ENCODE assay signal across 17 cellular contexts in the genomic region with DNA sequence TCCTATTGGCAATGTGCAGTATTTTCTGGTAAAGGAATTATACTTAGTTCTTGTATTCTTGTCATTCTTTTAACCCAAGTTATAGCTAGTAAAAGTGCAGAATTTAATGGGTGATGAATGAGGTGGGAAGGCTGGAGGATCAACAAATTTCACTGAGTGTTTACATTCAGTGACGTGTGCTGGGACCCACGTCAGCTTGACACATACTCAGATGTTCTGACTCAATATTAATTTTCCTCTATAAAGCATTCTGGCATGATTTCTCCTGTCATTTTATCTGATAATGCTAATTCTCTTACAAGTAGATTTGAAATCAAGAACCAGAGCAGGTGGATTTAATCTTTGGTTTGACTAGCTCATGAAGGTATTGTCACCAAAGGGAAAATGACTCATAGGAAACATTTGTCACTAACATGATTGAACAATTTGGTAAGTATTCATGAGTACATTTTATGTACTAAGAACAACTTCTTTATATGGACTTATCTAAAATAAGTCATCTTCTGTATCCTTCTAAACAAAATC.
DNase-seq lines count a peak whose midpoint lies in the region; ATAC-seq, FAIRE-seq and TF ChIP-seq lines count a peak whose summit lies in the region.
"Had no signal": no experiment of that assay in that cellular context is flagged by ENCODE, and none has a peak within 500 bp of the region (broad histone marks: within the 10 kb centered on the region; RNA-seq: fewer than 3 reads in every experiment).

No MANE protein-coding gene starts in this region.

- no peak for DNase-seq in D721Med (ENCODE audit: insufficient read length, low spot score)
- peak; percentile 4 for DNase-seq in PC-3
- DNase-seq: ACHN; C1 segment of cervical spinal cord; Calu3; CD4-positive, alpha-beta T cell; DMS79; KG1 had no signal

- H3K27ac ChIP-seq in PC-3 (ENCODE audit: low read length) (no peak overlapping the region), neural cell (ENCODE audit: low read length) (no peak overlapping the region)

- no peaks in the 10 kb centered on the region for H4K20me1 ChIP-seq in PC-3 (ENCODE audit: low read length)
- no peaks in the 10 kb centered on the region for H4K20me1 ChIP-seq in neural cell (ENCODE audit: insufficient read depth)

- H3F3A ChIP-seq in PC-3 (ENCODE audit: low read length, unreplicated experiment) (no peaks in the 10 kb centered on the region), neural cell (ENCODE audit: insufficient read depth, low read length, poor library complexity, severe bottlenecking) (peaks cover 2% of the 10 kb centered on the region)

- no TSS peak for BruUV-seq in PC-3 (replicated peaks; lab: Mats Ljungman, UMichigan)

- H3K4me1 ChIP-seq in PC-3 (ENCODE audit: insufficient read depth, low read length), result no peaks in the 10 kb centered on the region

- no peaks in the 10 kb centered on the region for H3K27me3 ChIP-seq in PC-3 (ENCODE audit: low read length)
- no peaks in the 10 kb centered on the region for H3K27me3 ChIP-seq in neural cell (ENCODE audit: insufficient read depth, low read depth, low read length)

- H3K79me2 ChIP-seq in PC-3 (ENCODE audit: low read length) (no peaks in the 10 kb centered on the region), neural cell (replicated peaks; ENCODE audit: insufficient read depth, low read length) (no peaks in the 10 kb centered on the region)

- intact Hi-C loops in PC-3 (cut with micrococcal nuclease), result no loop called here

- ATAC-seq in PC-3 (no peak), esophagus mucosa (peak; percentile 29), HG03442 (IDR thresholded peaks at IDR 0.05; ENCODE audit: unreplicated experiment) (no peak), GM18498 (IDR thresholded peaks at IDR 0.05; ENCODE audit: unreplicated experiment) (no peak), GM19023 (IDR thresholded peaks at IDR 0.05; ENCODE audit: unreplicated experiment) (no peak)

- TF ChIP-seq RAD21 in neural cell (conservative IDR thresholded peaks at IDR 0.05), result no peak

- POLR2A ChIA-PET in PC-3 (lab: Charles Lee; ENCODE audit: unreplicated experiment), result no interaction called here

- H3K4me2 ChIP-seq in PC-3 (ENCODE audit: low read length), result no peak overlapping the region
- no peak overlapping the region for H3K4me2 ChIP-seq in neural cell (ENCODE audit: low read length)

- CTCF ChIA-PET in PC-3 (lab: Charles Lee), result interaction anchor here (0.6 kb wide), 1 partner anchor 373 kb away, joined by 3 read pairs; no protein-coding TSS in a partner anchor

- TF ChIP-seq CTCF in D721Med (IDR thresholded peaks at IDR 0.05; ENCODE audit: insufficient read depth, missing control alignments) (no peak), PC-3 (conservative IDR thresholded peaks at IDR 0.05; ENCODE audit: low read depth, low read length) (no peak), neural cell (IDR thresholded peaks at IDR 0.05; ENCODE audit: poor library complexity, severe bottlenecking) (no peak)

- H3K36me3 ChIP-seq in PC-3 (ENCODE audit: low read depth, low read length) (no peaks in the 10 kb centered on the region), neural cell (ENCODE audit: insufficient read depth, low read length) (no peaks in the 10 kb centered on the region)

- H3K4me3 ChIP-seq in PC-3 (ENCODE audit: low read length) (no peak overlapping the region), neural cell (ENCODE audit: low read length) (no peak overlapping the region)

- no peaks in the 10 kb centered on the region for H3K9me2 ChIP-seq in PC-3 (replicated peaks; ENCODE audit: low read length)
- H3K9me2 ChIP-seq in neural cell (ENCODE audit: insufficient read depth, low read length), result no peaks in the 10 kb centered on the region

- H3K9ac ChIP-seq in PC-3 (ENCODE audit: low read length), result no peak overlapping the region
- H3K9ac ChIP-seq in neural cell (ENCODE audit: low read length), result no peak overlapping the region

- peak; percentile 21 for TF ChIP-seq EP300 in neural cell (conservative IDR thresholded peaks at IDR 0.05; ENCODE audit: poor library complexity, severe bottlenecking)

- H3K9me3 ChIP-seq in PC-3 (ENCODE audit: low read length), result 0 out of 2 replicates have a peak, but pooled peaks cover 8% of the 10 kb centered on the region
- no peaks in the 10 kb centered on the region for H3K9me3 ChIP-seq in neural cell (ENCODE audit: low read length)

- H2AFZ ChIP-seq in PC-3 (ENCODE audit: low read length) (no peak overlapping the region), neural cell (ENCODE audit: low read depth, low read length) (no peak overlapping the region)

- peak; percentile 89 for FAIRE-seq in D721Med (lab: Jason Lieb, UNC)
- FAIRE-seq: G401.6, GM12891, GM19239, H54 had no signal

TF ChIP-seq in neural cell, 6 proteins besides CTCF, POLR2A, EP300 and RAD21:
- TF ChIP-seq MXI1 (conservative IDR thresholded peaks at IDR 0.05; ENCODE audit: poor library complexity, severe bottlenecking) (no peak), EZH2 (IDR thresholded peaks at IDR 0.05; ENCODE audit: borderline replicate concordance, insufficient read depth, low read length, poor library complexity, severe bottlenecking) (no peak), POLR2AphosphoS5 (IDR thresholded peaks at IDR 0.05) (no peak), SMC3 (conservative IDR thresholded peaks at IDR 0.05; ENCODE audit: poor library complexity) (no peak), TAF1 (IDR thresholded peaks at IDR 0.05; ENCODE audit: low read depth) (no peak)
- TF ChIP-seq, protein P1, sequence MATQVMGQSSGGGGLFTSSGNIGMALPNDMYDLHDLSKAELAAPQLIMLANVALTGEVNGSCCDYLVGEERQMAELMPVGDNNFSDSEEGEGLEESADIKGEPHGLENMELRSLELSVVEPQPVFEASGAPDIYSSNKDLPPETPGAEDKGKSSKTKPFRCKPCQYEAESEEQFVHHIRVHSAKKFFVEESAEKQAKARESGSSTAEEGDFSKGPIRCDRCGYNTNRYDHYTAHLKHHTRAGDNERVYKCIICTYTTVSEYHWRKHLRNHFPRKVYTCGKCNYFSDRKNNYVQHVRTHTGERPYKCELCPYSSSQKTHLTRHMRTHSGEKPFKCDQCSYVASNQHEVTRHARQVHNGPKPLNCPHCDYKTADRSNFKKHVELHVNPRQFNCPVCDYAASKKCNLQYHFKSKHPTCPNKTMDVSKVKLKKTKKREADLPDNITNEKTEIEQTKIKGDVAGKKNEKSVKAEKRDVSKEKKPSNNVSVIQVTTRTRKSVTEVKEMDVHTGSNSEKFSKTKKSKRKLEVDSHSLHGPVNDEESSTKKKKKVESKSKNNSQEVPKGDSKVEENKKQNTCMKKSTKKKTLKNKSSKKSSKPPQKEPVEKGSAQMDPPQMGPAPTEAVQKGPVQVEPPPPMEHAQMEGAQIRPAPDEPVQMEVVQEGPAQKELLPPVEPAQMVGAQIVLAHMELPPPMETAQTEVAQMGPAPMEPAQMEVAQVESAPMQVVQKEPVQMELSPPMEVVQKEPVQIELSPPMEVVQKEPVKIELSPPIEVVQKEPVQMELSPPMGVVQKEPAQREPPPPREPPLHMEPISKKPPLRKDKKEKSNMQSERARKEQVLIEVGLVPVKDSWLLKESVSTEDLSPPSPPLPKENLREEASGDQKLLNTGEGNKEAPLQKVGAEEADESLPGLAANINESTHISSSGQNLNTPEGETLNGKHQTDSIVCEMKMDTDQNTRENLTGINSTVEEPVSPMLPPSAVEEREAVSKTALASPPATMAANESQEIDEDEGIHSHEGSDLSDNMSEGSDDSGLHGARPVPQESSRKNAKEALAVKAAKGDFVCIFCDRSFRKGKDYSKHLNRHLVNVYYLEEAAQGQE (IDR thresholded peaks at IDR 0.05; ENCODE audit: borderline replicate concordance), result no peak
